28 cellular contexts compared by ENCODE assay signal in the genomic region with DNA sequence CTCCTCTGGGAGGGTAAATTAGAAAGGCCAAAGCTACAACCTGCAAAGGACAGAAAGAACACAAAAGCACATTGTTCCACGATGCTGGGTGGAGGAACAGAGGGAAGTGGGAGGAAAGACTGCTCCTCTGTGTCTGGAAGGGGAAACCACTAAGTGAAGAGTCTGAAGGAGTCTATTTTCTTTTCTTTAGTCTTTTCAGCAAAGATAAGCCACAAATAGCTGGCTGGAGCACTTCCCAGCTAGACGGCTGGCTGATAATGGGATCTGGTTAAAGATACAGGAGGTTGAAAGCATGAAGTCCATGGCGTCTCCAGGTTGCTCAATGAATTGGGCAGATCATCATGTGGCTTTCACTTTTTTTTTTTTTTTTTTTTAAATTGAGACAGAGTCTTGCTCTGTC.
A peak's percentile ranks its signal among the peaks of the same experiment; 100 is the strongest.
DNase-seq lines count a peak whose midpoint lies in the region; ATAC-seq and TF ChIP-seq lines count a peak whose summit lies in the region.
"Had no signal": no experiment of that assay in that cellular context is flagged by ENCODE, and none has a peak within 500 bp of the region (broad histone marks: within the 10 kb centered on the region; RNA-seq: fewer than 3 reads in every experiment).

No MANE protein-coding gene starts in this region.

- no peak for TF ChIP-seq CTCF in choroid plexus epithelial cell (conservative IDR thresholded peaks at IDR 0.05; ENCODE audit: low read depth, low read length)
- TF ChIP-seq CTCF in foreskin fibroblast (IDR thresholded peaks at IDR 0.05; ENCODE audit: low read depth, low read length) = no peak
- TF ChIP-seq CTCF in left lung (IDR thresholded peaks at IDR 0.05) = no peak
- TF ChIP-seq CTCF in A673 (conservative IDR thresholded peaks at IDR 0.05; ENCODE audit: low read depth, low read length) = no peak

- peaks cover 0 to 41% of the 10 kb centered on the region in 2 donors for H3K27me3 ChIP-seq in left lung
- peaks cover 36% of the 10 kb centered on the region for H3K27me3 ChIP-seq in A673 (replicated peaks; ENCODE audit: insufficient read depth, low read depth, low read length, poor library complexity)
- H3K27me3 ChIP-seq: sigmoid colon, vagina had no signal

- WGBS in mesodermal cell (ENCODE audit: insufficient coverage in 2 of 2), 2 experiments = 67% methylated on average over 1 of the region's 3 CpGs; no CpG with 5 or more reads in 1 of the 2 experiments

- DNase-seq in A172 (ENCODE audit: low spot score) (peak; percentile 21), RPMI7951 (ENCODE audit: low read depth) (peak; percentile 51), choroid plexus epithelial cell (ENCODE audit: low read depth) (peak; percentile 36), foreskin fibroblast (no peak), left lung (no peak), DMS53 treated with DMSO at 0.1 percent for 48 hours (lab: John Stamatoyannopoulos, UW; ENCODE audit: unreplicated experiment) (no peak), A673 (ENCODE audit: low spot score) (no peak)
- DNase-seq: activated CD4-positive, alpha-beta memory T cell treated with anti-CD3 and anti-CD28 coated beads, Interleukin-2, amount 10 ng/mL, durations not matched to agents 7 days and 5 days; activated CD4-positive, alpha-beta T cell treated with anti-CD3 and anti-CD28 coated beads for 1 hour; activated naive CD4-positive, alpha-beta T cell treated with anti-CD3 and anti-CD28 coated beads, Interleukin-2, amount 50 U/mL, for 16 hours; amygdala; dorsolateral prefrontal cortex; GF-D8; heart left ventricle; Karpas-422; MV-4-11; NCI-H1436 treated with DMSO at 0.1 percent for 48 hours; NCI-H2107; NCI-H446 treated with DMSO at 0.1 percent for 48 hours; sigmoid colon; stimulated activated naive CD8-positive, alpha-beta T cell treated with anti-CD3 and anti-CD28 coated beads, Interleukin-15, Interleukin-2, amounts not matched to agents 100 U/mL and 50 U/mL, for 24 hours had no signal

- H3K36me3 ChIP-seq in mesodermal cell (ENCODE audit: control insufficient read depth, insufficient read depth, low read length) (no peaks in the 10 kb centered on the region), left lung (no peaks in the 10 kb centered on the region), A673 (ENCODE audit: insufficient read depth, low read length, poor library complexity, severe bottlenecking) (no peaks in the 10 kb centered on the region)
- H3K36me3 ChIP-seq: heart left ventricle, neutrophil, prostate gland, sigmoid colon, thoracic aorta, vagina had no signal

- H3K4me1 ChIP-seq in mesodermal cell (ENCODE audit: control insufficient read depth, insufficient read depth, low read length, poor library complexity, severe bottlenecking) (no peaks in the 10 kb centered on the region), left lung (no peaks in the 10 kb centered on the region), A673 (ENCODE audit: insufficient read depth, low read length, poor library complexity, severe bottlenecking) (no peaks in the 10 kb centered on the region)
- H3K4me1 ChIP-seq: heart left ventricle, prostate gland, sigmoid colon, vagina had no signal

- CTCF ChIA-PET in A673 (lab: Charles Lee) = no interaction called here

- ATAC-seq in left lung = no peak
- ATAC-seq: activated T-helper 17 cell treated with anti-CD3 and anti-CD28 coated beads, Interleukin-2, amount 50 U/mL, for 72 hours; heart left ventricle; stimulated activated naive CD8-positive, alpha-beta T cell treated with anti-CD3 and anti-CD28 coated beads, Interleukin-15, Interleukin-2, amounts not matched to agents 100 U/mL and 50 U/mL, for 24 hours had no signal

- H3K4me3 ChIP-seq in choroid plexus epithelial cell (ENCODE audit: low read depth, low read length) (no peak overlapping the region), mesodermal cell (ENCODE audit: extremely low read depth, insufficient read depth, low read length, poor library complexity, severe bottlenecking) (no peak overlapping the region), foreskin fibroblast (ENCODE audit: low read depth in 1 of 2, low read length in 2 of 2) (no peak overlapping the region), left lung (no peak overlapping the region), A673 (ENCODE audit: low read depth, low read length, poor library complexity, severe bottlenecking) (no peak overlapping the region)
- H3K4me3 ChIP-seq: dorsolateral prefrontal cortex, heart left ventricle, prostate gland, sigmoid colon, thoracic aorta, vagina had no signal

- POLR2A ChIA-PET in A673 (lab: Charles Lee; ENCODE audit: low non-redundant PET) = no interaction called here

- intact Hi-C loops in left lung (cut with DNase I) = no loop called here
- intact Hi-C loops in A673 (cut with micrococcal nuclease; ENCODE audit: unreplicated experiment) = no loop called here

- H3K27ac ChIP-seq in mesodermal cell (ENCODE audit: low read depth, low read length, severe bottlenecking) = peak overlapping the region; percentile 32
- H3K27ac ChIP-seq in left lung = no peak overlapping the region
- H3K27ac ChIP-seq in A673 (ENCODE audit: low read depth, low read length, poor library complexity, severe bottlenecking) = no peak overlapping the region
- H3K27ac ChIP-seq: dorsolateral prefrontal cortex, heart left ventricle, neutrophil, prostate gland, RWPE1, sigmoid colon, thoracic aorta, vagina had no signal

- H3K9me3 ChIP-seq in mesodermal cell (ENCODE audit: control insufficient read depth, low read length) (no peaks in the 10 kb centered on the region), left lung (no peaks in the 10 kb centered on the region), A673 (ENCODE audit: low read depth, low read length, poor library complexity, severe bottlenecking) (no peaks in the 10 kb centered on the region)
- H3K9me3 ChIP-seq: heart left ventricle, neutrophil, prostate gland, sigmoid colon, thoracic aorta, vagina had no signal

- BruUV-seq in A673 (replicated peaks; lab: Mats Ljungman, UMichigan) = no TSS peak

Comparison
In these comparisons a context has a peak if more than half of its experiments do, and no peak if none do; other contexts are left out.
1. DNase-seq: peak in A172 (single experiment), RPMI7951 (single experiment) and choroid plexus epithelial cell (single experiment); none in foreskin fibroblast (0 of 2), left lung (0 of 2), DMS53 treated with DMSO at 0.1 percent for 48 hours (single experiment) and A673 (single experiment).